ENCODE assay signal across 17 cellular contexts in genomic region chr3:137099336-137099735, GRCh38.
DNase-seq lines count a peak whose midpoint lies in the region; ATAC-seq and TF ChIP-seq lines count a peak whose summit lies in the region.
"Had no signal": no experiment of that assay in that cellular context is flagged by ENCODE, and none has a peak within 500 bp of the region (broad histone marks: within the 10 kb centered on the region; RNA-seq: fewer than 3 reads in every experiment).

No MANE protein-coding gene starts in this region.

- no peaks in the 10 kb centered on the region for H3K79me2 ChIP-seq in neural progenitor cell (ENCODE audit: low read depth)

- H3K36me3 ChIP-seq in left ventricle myocardium inferior (no peaks in the 10 kb centered on the region), gastroesophageal sphincter (no peaks in the 10 kb centered on the region), neural progenitor cell (no peaks in the 10 kb centered on the region)

- DNase-seq in left ventricle myocardium inferior (no peak), cardiac septum (ENCODE audit: low spot score) (no peak), neural progenitor cell (ENCODE audit: low spot score) (peak; percentile 36), HK-2 (ENCODE audit: unreplicated experiment) (no peak)
- DNase-seq: C1 segment of cervical spinal cord; Caco-2; CD8-positive, alpha-beta T cell; DMS 273 treated with DMSO at 0.1 percent for 48 hours; DMS79; EL; GDM1; GOT3; H7; HCEC 1CT had no signal

- H3K4me1 ChIP-seq in left ventricle myocardium inferior (no peaks in the 10 kb centered on the region), gastroesophageal sphincter (no peaks in the 10 kb centered on the region), neural progenitor cell (peaks cover 25% of the 10 kb centered on the region)
- H3K4me1 ChIP-seq: Caco-2 had no signal

- H3K4me2 ChIP-seq in neural progenitor cell = peak overlapping the region; percentile 0

- no peak for TF ChIP-seq POLR2A in gastroesophageal sphincter (IDR thresholded peaks at IDR 0.05)

- H3K27me3 Mint-ChIP-seq in neural progenitor cell (ENCODE audit: insufficient read depth, low read depth) = peaks cover 12% of the 10 kb centered on the region

- WGBS in gastroesophageal sphincter (ENCODE audit: low coverage in 1 of 2), 2 donors = 50 to 53% methylated on average over 1 of the region's 1 CpG

- no peak overlapping the region for H3K27ac Mint-ChIP-seq in neural progenitor cell
- H3K27ac Mint-ChIP-seq: CD8-positive, alpha-beta T cell had no signal

- no peaks in the 10 kb centered on the region for H4K20me1 ChIP-seq in neural progenitor cell (ENCODE audit: low read depth)

- H3K9me3 ChIP-seq in left ventricle myocardium inferior (replicated peaks) (peaks cover 6% of the 10 kb centered on the region), gastroesophageal sphincter (peaks cover 0 to 4% (median 0%) of the 10 kb centered on the region in 3 donors), neural progenitor cell (ENCODE audit: low read depth) (no peaks in the 10 kb centered on the region)
- H3K9me3 ChIP-seq: Caco-2 had no signal

- no peaks in the 10 kb centered on the region for H3K9me3 Mint-ChIP-seq in neural progenitor cell

- ATAC-seq in gastroesophageal sphincter (peak; percentile 66), GM21367 (IDR thresholded peaks at IDR 0.05; ENCODE audit: unreplicated experiment) (no peak)
- ATAC-seq: CD8-positive, alpha-beta T cell; GM12878 had no signal

- no peak overlapping the region for H3K4me3 ChIP-seq in left ventricle myocardium inferior
- H3K4me3 ChIP-seq in gastroesophageal sphincter = no peak overlapping the region
- H3K4me3 ChIP-seq in neural progenitor cell = no peak overlapping the region
- H3K4me3 ChIP-seq: GM12878 had no signal

- TF ChIP-seq CTCF in left ventricle myocardium inferior (IDR thresholded peaks at IDR 0.05; ENCODE audit: borderline replicate concordance) (no peak), gastroesophageal sphincter (IDR thresholded peaks at IDR 0.05) (no peak), neural progenitor cell (IDR thresholded peaks at IDR 0.05) (no peak)

- no peaks in the 10 kb centered on the region for H3K4me1 Mint-ChIP-seq in neural progenitor cell

- TF ChIP-seq EP300 in gastroesophageal sphincter (IDR thresholded peaks at IDR 0.05) = no peak

- peaks cover 6% of the 10 kb centered on the region for H3F3A ChIP-seq in neural progenitor cell (ENCODE audit: low read depth)

- H3K27ac ChIP-seq in left ventricle myocardium inferior (replicated peaks) = peak overlapping the region; percentile 24
- no peak overlapping the region for H3K27ac ChIP-seq in gastroesophageal sphincter
- no peak overlapping the region for H3K27ac ChIP-seq in neural progenitor cell

- H2AFZ ChIP-seq in neural progenitor cell (replicated peaks) = no peak overlapping the region

- intact Hi-C loops in left ventricle myocardium inferior (cut with micrococcal nuclease) (no loop called here), cardiac septum (cut with DNase I) (no loop called here)

- H3K9ac ChIP-seq in neural progenitor cell = no peak overlapping the region

- no peak overlapping the region for H3K4me3 Mint-ChIP-seq in neural progenitor cell
- H3K4me3 Mint-ChIP-seq: CD8-positive, alpha-beta T cell had no signal

- H3K27me3 ChIP-seq in left ventricle myocardium inferior (ENCODE audit: low read depth) (peaks cover 22% of the 10 kb centered on the region), gastroesophageal sphincter (peaks cover 18% of the 10 kb centered on the region), neural progenitor cell (no peaks in the 10 kb centered on the region)

- no peaks in the 10 kb centered on the region for H3K36me3 Mint-ChIP-seq in neural progenitor cell
- H3K36me3 Mint-ChIP-seq: CD8-positive, alpha-beta T cell had no signal
